In the genomic region with DNA sequence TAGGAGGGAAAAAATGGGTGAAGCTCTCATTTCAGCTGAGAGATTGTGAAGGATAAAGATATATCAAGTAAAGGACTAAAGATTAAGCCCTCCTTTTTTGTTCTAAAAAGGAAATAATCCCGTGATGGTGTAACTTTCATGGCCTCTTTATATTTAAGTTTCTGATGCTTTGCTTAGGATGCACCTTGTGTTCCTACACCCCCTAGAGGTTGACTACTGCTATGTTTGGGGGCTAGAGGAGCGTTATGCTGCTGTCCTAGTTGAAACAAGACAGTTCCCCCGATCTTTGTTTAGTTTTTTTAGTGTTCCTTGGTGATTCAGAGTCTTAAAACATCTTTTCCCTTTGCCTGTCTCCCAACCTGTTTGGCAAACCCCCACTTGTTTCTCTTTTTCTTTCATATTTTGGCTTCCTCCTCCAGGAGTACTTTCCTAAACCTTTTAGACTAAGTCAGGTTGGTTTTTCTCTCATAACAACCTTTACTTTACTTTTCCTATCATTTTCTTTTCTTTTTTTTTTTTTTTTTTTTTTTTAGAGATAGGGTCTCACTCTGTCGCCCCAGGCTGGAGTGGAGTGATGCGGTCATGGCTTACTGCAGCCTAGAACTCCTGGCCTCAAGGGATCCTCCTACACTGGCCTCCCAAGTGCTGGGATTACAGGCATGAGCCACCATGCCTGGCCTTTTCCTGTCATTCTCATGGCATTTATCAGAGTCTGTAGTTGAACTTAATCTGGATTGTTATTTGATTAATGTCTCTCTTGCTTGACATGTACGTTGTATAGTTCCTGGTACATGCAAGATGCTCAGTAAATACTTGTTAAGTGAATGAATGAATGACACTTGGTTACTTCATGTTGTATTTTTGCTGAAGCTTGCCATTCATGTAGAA, we compare ENCODE assay signal across 1 cellular context.
TF ChIP-seq lines count a peak whose summit lies in the region.

No MANE protein-coding gene starts in this region.

TF ChIP-seq in HepG2, 621 proteins besides CTCF, POLR2A, EP300 and RAD21:
- TF ChIP-seq GABPA (IDR thresholded peaks at IDR 0.05; ENCODE audit: low read depth, low read length) (no peak), GABPA (CRISPR knock-in tag; IDR thresholded peaks at IDR 0.05; ENCODE audit: low read depth) (0 out of 2 replicates have a peak, but pooled peaks have one; percentile 18), ZNF446 (CRISPR knock-in tag; IDR thresholded peaks at IDR 0.05) (no peak), DMTF1 (CRISPR knock-in tag; IDR thresholded peaks at IDR 0.05) (no peak), TEAD3 (CRISPR knock-in tag; optimal IDR thresholded peaks at IDR 0.05; ENCODE audit: borderline replicate concordance) (peak; percentile 18), SP1 (IDR thresholded peaks at IDR 0.05) (no peak), SP1 (CRISPR knock-in tag; IDR thresholded peaks at IDR 0.05) (no peak), RBFOX2 (IDR thresholded peaks at IDR 0.05; ENCODE audit: low read depth, low read length) (0 out of 2 replicates have a peak, but pooled peaks have one; percentile 32), ZNF770 (CRISPR knock-in tag; IDR thresholded peaks at IDR 0.05) (peak; percentile 31; the same call in 1 of the 2 replicates), ZNF773 (CRISPR knock-in tag; IDR thresholded peaks at IDR 0.05; ENCODE audit: borderline replicate concordance) (no peak), ZNF550 (CRISPR knock-in tag; IDR thresholded peaks at IDR 0.05; ENCODE audit: borderline replicate concordance) (no peak), STAG1 (CRISPR knock-in tag; IDR thresholded peaks at IDR 0.05) (peak; percentile 43), SAP130 (CRISPR knock-in tag; IDR thresholded peaks at IDR 0.05; ENCODE audit: low read depth) (0 out of 2 replicates have a peak, but pooled peaks have one; percentile 30)
